12 cellular contexts compared by ENCODE assay signal in genomic region chr19:54278571-54279195, GRCh38. TPM values are rescaled to one million over a fixed set of nuclear protein-coding genes. Genes with fewer than 3 reads are reported as not detected.
DNase-seq lines count a peak whose midpoint lies in the region; ATAC-seq and TF ChIP-seq lines count a peak whose summit lies in the region.
"Not testable (repeated sequence)": the region's sequence is repeated elsewhere in the genome, so short reads cannot be mapped to it uniquely, and the experiment has no call there.
"Had no signal": no experiment of that assay in that cellular context is flagged by ENCODE, and none has a peak within 500 bp of the region (broad histone marks: within the 10 kb centered on the region; RNA-seq: fewer than 3 reads in every experiment).

No MANE protein-coding gene starts in this region.

- intact Hi-C loops in sigmoid colon (cut with DNase I): not testable (repeated sequence)

- H4K20me1 ChIP-seq in BLaER1 treated with 17β-estradiol and CSF1 and Interleukin-3, amounts not matched to agents 10 nM and 100 nM: peaks cover 0 to 35% (median 12%) of the 10 kb centered on the region in 11 experiments; a peak in 10 of 22 replicates

- H3K4me1 Mint-ChIP-seq in activated CD8-positive, alpha-beta memory T cell treated with anti-CD3 and anti-CD28 coated beads, Interleukin-2, amount 10 ng/mL, durations not matched to agents 7 days and 5 days; stimulated activated naive CD8-positive, alpha-beta T cell treated with anti-CD3 and anti-CD28 coated beads, Interleukin-15, amount 100 ng/mL, for 72 hours: not testable (repeated sequence)

- not testable (repeated sequence) for H3K27me3 ChIP-seq in BLaER1 treated with 17β-estradiol and CSF1 and Interleukin-3, amounts not matched to agents 10 nM and 100 nM; neutrophil
- peaks cover 0 to 34% (median 13%) of the 10 kb centered on the region in 3 donors for H3K27me3 ChIP-seq in sigmoid colon

- not testable (repeated sequence) for TF ChIP-seq EP300 in sigmoid colon (IDR thresholded peaks at IDR 0.05)

- peak overlapping the region; percentile 89 to 100 (median 99) for H3K4me2 ChIP-seq in BLaER1 treated with 17β-estradiol and CSF1 and Interleukin-3, amounts not matched to agents 10 nM and 100 nM

- not testable (repeated sequence) for TF ChIP-seq POLR2A in sigmoid colon (IDR thresholded peaks at IDR 0.05)

- H3K27ac ChIP-seq in BLaER1 treated with 17β-estradiol and CSF1 and Interleukin-3, amounts not matched to agents 10 nM and 100 nM: peak overlapping the region in 8 of 11 experiments; percentile 30 to 98 (median 90); a peak in 13 of 22 replicates
- peak overlapping the region; percentile 98 for H3K27ac ChIP-seq in neutrophil
- not testable (repeated sequence) for H3K27ac ChIP-seq in sigmoid colon

- TF ChIP-seq CTCF in neutrophil (IDR thresholded peaks at IDR 0.05); sigmoid colon (IDR thresholded peaks at IDR 0.05): not testable (repeated sequence)

- peak; percentile 14 for DNase-seq in activated CD8-positive, alpha-beta memory T cell treated with anti-CD3 and anti-CD28 coated beads, Interleukin-2, amount 10 ng/mL, durations not matched to agents 7 days and 5 days
- DNase-seq in islet precursor cell (peak; percentile 42), sigmoid colon (peak; percentile 48)
- not testable (repeated sequence) for DNase-seq in stimulated activated naive CD8-positive, alpha-beta T cell treated with anti-CD3 and anti-CD28 coated beads, Interleukin-15, amount 100 ng/mL, for 72 hours

- H3K27ac Mint-ChIP-seq in activated CD8-positive, alpha-beta memory T cell treated with anti-CD3 and anti-CD28 coated beads, Interleukin-2, amount 10 ng/mL, durations not matched to agents 7 days and 5 days; stimulated activated naive CD8-positive, alpha-beta T cell treated with anti-CD3 and anti-CD28 coated beads, Interleukin-15, amount 100 ng/mL, for 72 hours: not testable (repeated sequence)

- ATAC-seq in activated CD8-positive, alpha-beta memory T cell treated with anti-CD3 and anti-CD28 coated beads, Interleukin-2, amount 10 ng/mL, durations not matched to agents 7 days and 5 days: not testable (repeated sequence)
- ATAC-seq in stimulated activated naive CD8-positive, alpha-beta T cell treated with anti-CD3 and anti-CD28 coated beads, Interleukin-15, amount 100 ng/mL, for 72 hours: peak; percentile 37

- H3K4me3 Mint-ChIP-seq in activated CD8-positive, alpha-beta memory T cell treated with anti-CD3 and anti-CD28 coated beads, Interleukin-2, amount 10 ng/mL, durations not matched to agents 7 days and 5 days; stimulated activated naive CD8-positive, alpha-beta T cell treated with anti-CD3 and anti-CD28 coated beads, Interleukin-15, amount 100 ng/mL, for 72 hours: not testable (repeated sequence)

- H3K27me3 Mint-ChIP-seq in activated CD8-positive, alpha-beta memory T cell treated with anti-CD3 and anti-CD28 coated beads, Interleukin-2, amount 10 ng/mL, durations not matched to agents 7 days and 5 days: peaks cover 40% of the 10 kb centered on the region
- H3K27me3 Mint-ChIP-seq in stimulated activated naive CD8-positive, alpha-beta T cell treated with anti-CD3 and anti-CD28 coated beads, Interleukin-15, amount 100 ng/mL, for 72 hours: peaks cover 60% of the 10 kb centered on the region

- H3K9me3 Mint-ChIP-seq in activated CD8-positive, alpha-beta memory T cell treated with anti-CD3 and anti-CD28 coated beads, Interleukin-2, amount 10 ng/mL, durations not matched to agents 7 days and 5 days (ENCODE audit: low read depth); stimulated activated naive CD8-positive, alpha-beta T cell treated with anti-CD3 and anti-CD28 coated beads, Interleukin-15, amount 100 ng/mL, for 72 hours: not testable (repeated sequence)

- peak overlapping the region in 9 of 10 experiments; percentile 14 to 85 (median 80); a peak in 17 of 20 replicates for H3K4me3 ChIP-seq in BLaER1 treated with 17β-estradiol and CSF1 and Interleukin-3, amounts not matched to agents 10 nM and 100 nM
- peak overlapping the region; percentile 73 to 88 for H3K4me3 ChIP-seq in neutrophil (ENCODE audit: low read depth in 1 of 2, low read length in 1 of 2)
- not testable (repeated sequence) for H3K4me3 ChIP-seq in sigmoid colon

- H3K36me3 Mint-ChIP-seq in activated CD8-positive, alpha-beta memory T cell treated with anti-CD3 and anti-CD28 coated beads, Interleukin-2, amount 10 ng/mL, durations not matched to agents 7 days and 5 days: not testable (repeated sequence)

- H3K4me1 ChIP-seq in BLaER1 treated with 17β-estradiol and CSF1 and Interleukin-3, amounts not matched to agents 10 nM and 100 nM: peaks cover 63 to 90% (median 72%) of the 10 kb centered on the region in 10 experiments
- peaks cover 61 to 72% of the 10 kb centered on the region in 2 experiments for H3K4me1 ChIP-seq in neutrophil (ENCODE audit: control insufficient read depth in 1 of 2, insufficient read depth in 1 of 2, low read depth in 1 of 2, low read length in 1 of 2)
- not testable (repeated sequence) for H3K4me1 ChIP-seq in sigmoid colon

- peak overlapping the region; percentile 26 to 95 (median 84); a peak in 17 of 22 replicates for H3K9ac ChIP-seq in BLaER1 treated with 17β-estradiol and CSF1 and Interleukin-3, amounts not matched to agents 10 nM and 100 nM

- H3K36me3 ChIP-seq in BLaER1 treated with 17β-estradiol and CSF1 and Interleukin-3, amounts not matched to agents 10 nM and 100 nM: peaks cover 0 to 67% (median 57%) of the 10 kb centered on the region in 11 experiments; a peak in 16 of 22 replicates
- peaks cover 62% of the 10 kb centered on the region for H3K36me3 ChIP-seq in neutrophil
- H3K36me3 ChIP-seq in sigmoid colon: not testable (repeated sequence)

- H3K9me3 ChIP-seq in BLaER1 treated with 17β-estradiol and CSF1 and Interleukin-3, amounts not matched to agents 10 nM and 100 nM (replicated peaks in 1 of 11); neutrophil; sigmoid colon: not testable (repeated sequence)

- CTCF ChIA-PET in activated CD8-positive, alpha-beta memory T cell treated with anti-CD3 and anti-CD28 coated beads, Interleukin-2, amount 10 ng/mL, durations not matched to agents 7 days and 5 days (lab: Charles Lee): not testable (repeated sequence)

- 72 to 84% methylated on average over 15 of the region's 15 CpGs for WGBS in sigmoid colon, 2 donors

RNA-seq across cellular contexts. Expression of gene LILRB2, which starts 2.2 kb away (rescaled TPM):
- not detected for total RNA-seq in activated CD8-positive, alpha-beta memory T cell treated with anti-CD3 and anti-CD28 coated beads, Interleukin-2, amount 10 ng/mL, durations not matched to agents 7 days and 5 days
- total RNA-seq in sigmoid colon: 1 to 10 TPM; 2.5 to 5.0 (median 3.5) TPM
- 1 to 10 TPM; 2.4 to 5.9 (median 5.5) TPM for polyA plus RNA-seq in sigmoid colon
- total RNA-seq: A172; A673; Caco-2; CD4-positive, CD25-positive, alpha-beta regulatory T cell; HFFc6 had no signal

RNA-seq across cellular contexts. Expression of gene LILRB5, which starts 21.6 kb away (rescaled TPM):
- not detected for total RNA-seq in activated CD8-positive, alpha-beta memory T cell treated with anti-CD3 and anti-CD28 coated beads, Interleukin-2, amount 10 ng/mL, durations not matched to agents 7 days and 5 days
- 10 to 100 TPM in 3 of 4 donors, 1 to 10 TPM in 1; 8.4 to 23.5 (median 11.7) TPM for total RNA-seq in sigmoid colon
- polyA plus RNA-seq in sigmoid colon: 10 to 100 TPM in 1 of 3 donors, 1 to 10 TPM in 2; 2.2 to 27.0 (median 4.2) TPM
- total RNA-seq: A172; A673; Caco-2; CD4-positive, CD25-positive, alpha-beta regulatory T cell; CD8-positive, alpha-beta T cell; HFFc6 had no signal
- polyA plus RNA-seq: CD4-positive, CD25-positive, alpha-beta regulatory T cell had no signal

RNA-seq across cellular contexts. Expression of gene LILRA5, which starts 34.3 kb away (rescaled TPM):
- total RNA-seq in activated CD8-positive, alpha-beta memory T cell treated with anti-CD3 and anti-CD28 coated beads, Interleukin-2, amount 10 ng/mL, durations not matched to agents 7 days and 5 days: not detected
- total RNA-seq in sigmoid colon: 1 to 10 TPM in 3 of 4 donors, not detected in 1; 2.0 to 6.7 (median 2.5) TPM
- polyA plus RNA-seq in sigmoid colon: 10 to 100 TPM in 1 of 3 donors, 1 to 10 TPM in 2; 5.1 to 14.6 (median 6.0) TPM
- total RNA-seq: A172; A673; Caco-2; CD4-positive, CD25-positive, alpha-beta regulatory T cell; HFFc6 had no signal

RNA-seq across cellular contexts. Expression of gene LILRA6, which starts 36.1 kb away (rescaled TPM):
- not detected for total RNA-seq in activated CD8-positive, alpha-beta memory T cell treated with anti-CD3 and anti-CD28 coated beads, Interleukin-2, amount 10 ng/mL, durations not matched to agents 7 days and 5 days
- total RNA-seq in sigmoid colon: 1 to 10 TPM; 1.8 to 3.2 (median 2.3) TPM
- polyA plus RNA-seq in sigmoid colon: 1 to 10 TPM; 1.2 to 2.3 (median 1.5) TPM
- total RNA-seq: A172; A673; Caco-2; CD4-positive, CD25-positive, alpha-beta regulatory T cell; CD8-positive, alpha-beta T cell; HFFc6 had no signal

RNA-seq across cellular contexts. Expression of gene LILRB3, which starts 55.9 kb away (rescaled TPM):
- total RNA-seq in activated CD8-positive, alpha-beta memory T cell treated with anti-CD3 and anti-CD28 coated beads, Interleukin-2, amount 10 ng/mL, durations not matched to agents 7 days and 5 days: under 1 TPM in 1 of 2 experiments, not detected in 1; 0.35 TPM
- 10 to 100 TPM; 12.5 to 19.3 (median 16.8) TPM for total RNA-seq in sigmoid colon
- polyA plus RNA-seq in sigmoid colon: 1 to 10 TPM; 4.2 to 7.2 (median 4.9) TPM
- total RNA-seq: A172; A673; Caco-2; CD8-positive, alpha-beta T cell; HFFc6 had no signal

Comparison
In these comparisons a context has a peak if more than half of its experiments do, and no peak if none do; other contexts are left out.
1. RNA of gene LILRB5, which starts 21.6 kb away (total RNA-seq): 8.4 to 23.5 TPM in sigmoid colon; not detected in activated CD8-positive, alpha-beta memory T cell treated with anti-CD3 and anti-CD28 coated beads, Interleukin-2, amount 10 ng/mL, durations not matched to agents 7 days and 5 days; every median in the first group is over 4 times any median in the second.